ENCODE assay signal across 9 cellular contexts in the genomic region with DNA sequence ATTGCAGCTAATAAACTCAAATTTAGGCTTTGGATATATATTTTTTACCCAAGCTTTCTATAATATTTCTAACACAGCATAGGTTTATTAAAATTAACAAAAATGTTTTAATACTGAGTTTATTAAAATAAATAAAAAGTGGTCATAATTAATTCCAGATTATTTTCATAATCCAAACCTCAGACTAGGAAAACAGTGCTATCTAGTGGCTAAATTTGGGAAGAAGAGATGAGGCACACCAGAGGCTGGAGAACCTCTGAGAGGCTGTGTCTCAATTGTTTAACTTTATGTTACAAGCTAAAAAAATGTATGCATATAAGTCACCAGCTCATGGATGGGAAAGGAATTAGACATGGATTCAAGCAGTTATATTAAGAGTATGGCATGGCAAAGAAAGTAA.
A peak's percentile ranks its signal among the peaks of the same experiment; 100 is the strongest.
DNase-seq lines count a peak whose midpoint lies in the region; ATAC-seq, FAIRE-seq and TF ChIP-seq lines count a peak whose summit lies in the region.
"Had no signal": no experiment of that assay in that cellular context is flagged by ENCODE, and none has a peak within 500 bp of the region (broad histone marks: within the 10 kb centered on the region; RNA-seq: fewer than 3 reads in every experiment).

No MANE protein-coding gene starts in this region.

- H3K27ac Mint-ChIP-seq in activated naive CD8-positive, alpha-beta T cell treated with anti-CD3 and anti-CD28 coated beads, Interleukin-2, amount 50 U/mL, for 24 hours, result no peak overlapping the region

- H3K4me3 Mint-ChIP-seq in activated naive CD8-positive, alpha-beta T cell treated with anti-CD3 and anti-CD28 coated beads, Interleukin-2, amount 50 U/mL, for 24 hours, result no peak overlapping the region

- no peaks in the 10 kb centered on the region for H3K4me1 Mint-ChIP-seq in activated naive CD8-positive, alpha-beta T cell treated with anti-CD3 and anti-CD28 coated beads, Interleukin-2, amount 50 U/mL, for 24 hours

- DNase-seq in LNCaP clone FGC (ENCODE audit: low read depth), result no peak
- DNase-seq in body of pancreas, result no peak
- peak; percentile 37 for DNase-seq in myocyte (ENCODE audit: low read depth)
- DNase-seq in activated naive CD8-positive, alpha-beta T cell treated with anti-CD3 and anti-CD28 coated beads, Interleukin-2, amount 50 U/mL, for 24 hours, result no peak
- DNase-seq in ascending aorta (ENCODE audit: low spot score in 2 of 2), result no peak
- DNase-seq in iPS-NIHi7 (ENCODE audit: extremely low spot score), result no peak
- DNase-seq in uterus, result no peak
- DNase-seq: ovary had no signal

- H3K4me3 ChIP-seq in LNCaP clone FGC (ENCODE audit: low read depth, low read length) (no peak overlapping the region), body of pancreas (no peak overlapping the region), ascending aorta (no peak overlapping the region), uterus (no peak overlapping the region)
- H3K4me3 ChIP-seq: ovary had no signal

- intact Hi-C loops in body of pancreas (cut with DNase I), result no loop called here
- intact Hi-C loops in ascending aorta (cut with DNase I), result no loop called here
- intact Hi-C loops in uterus (cut with DNase I; ENCODE audit: low total_unique reads), result no loop called here

- H3K36me3 Mint-ChIP-seq in activated naive CD8-positive, alpha-beta T cell treated with anti-CD3 and anti-CD28 coated beads, Interleukin-2, amount 50 U/mL, for 24 hours (ENCODE audit: low read depth), result no peaks in the 10 kb centered on the region

- FAIRE-seq in G401.6 (lab: Jason Lieb, UNC), result peak; percentile 61

- no peaks in the 10 kb centered on the region for H3K9me3 Mint-ChIP-seq in activated naive CD8-positive, alpha-beta T cell treated with anti-CD3 and anti-CD28 coated beads, Interleukin-2, amount 50 U/mL, for 24 hours

- peaks cover 10% of the 10 kb centered on the region for H3K4me1 ChIP-seq in body of pancreas
- H3K4me1 ChIP-seq in ascending aorta, result no peaks in the 10 kb centered on the region
- H3K4me1 ChIP-seq in uterus, result no peaks in the 10 kb centered on the region

- peak; percentile 56 for ATAC-seq in body of pancreas
- no peak for ATAC-seq in activated naive CD8-positive, alpha-beta T cell treated with anti-CD3 and anti-CD28 coated beads, Interleukin-2, amount 50 U/mL, for 24 hours

- H3K36me3 ChIP-seq in body of pancreas (replicated peaks in 1 of 2; ENCODE audit: insufficient read depth in 1 of 2, low read depth in 2 of 2) (no peaks in the 10 kb centered on the region), ascending aorta (no peaks in the 10 kb centered on the region), uterus (no peaks in the 10 kb centered on the region)
- H3K36me3 ChIP-seq: ovary had no signal

- no peaks in the 10 kb centered on the region for H3K9me3 ChIP-seq in body of pancreas
- H3K9me3 ChIP-seq in ascending aorta, result no peaks in the 10 kb centered on the region
- H3K9me3 ChIP-seq in uterus, result no peaks in the 10 kb centered on the region
- H3K9me3 ChIP-seq: ovary had no signal

- H3K27me3 ChIP-seq in body of pancreas (no peaks in the 10 kb centered on the region), ascending aorta (no peaks in the 10 kb centered on the region), uterus (no peaks in the 10 kb centered on the region)
- H3K27me3 ChIP-seq: ovary had no signal

- TF ChIP-seq CTCF in LNCaP clone FGC (IDR thresholded peaks at IDR 0.05; ENCODE audit: control insufficient read depth, extremely low read depth, insufficient read depth) (peak; percentile 69), body of pancreas (IDR thresholded peaks at IDR 0.05) (peak; percentile 14 to 60 (median 45)), ascending aorta (IDR thresholded peaks at IDR 0.05) (peak in 1 of 3 experiments; percentile 57), uterus (IDR thresholded peaks at IDR 0.05) (peak in 1 of 4 experiments; percentile 19)

- TF ChIP-seq POLR2A in body of pancreas (IDR thresholded peaks at IDR 0.05) (no peak), uterus (IDR thresholded peaks at IDR 0.05) (no peak)

- no peaks in the 10 kb centered on the region for H3K27me3 Mint-ChIP-seq in activated naive CD8-positive, alpha-beta T cell treated with anti-CD3 and anti-CD28 coated beads, Interleukin-2, amount 50 U/mL, for 24 hours

- H3K27ac ChIP-seq in body of pancreas (no peak overlapping the region), ascending aorta (no peak overlapping the region), uterus (no peak overlapping the region)
- H3K27ac ChIP-seq: ovary had no signal
